8 cellular contexts compared by ENCODE assay signal in the genomic region with DNA sequence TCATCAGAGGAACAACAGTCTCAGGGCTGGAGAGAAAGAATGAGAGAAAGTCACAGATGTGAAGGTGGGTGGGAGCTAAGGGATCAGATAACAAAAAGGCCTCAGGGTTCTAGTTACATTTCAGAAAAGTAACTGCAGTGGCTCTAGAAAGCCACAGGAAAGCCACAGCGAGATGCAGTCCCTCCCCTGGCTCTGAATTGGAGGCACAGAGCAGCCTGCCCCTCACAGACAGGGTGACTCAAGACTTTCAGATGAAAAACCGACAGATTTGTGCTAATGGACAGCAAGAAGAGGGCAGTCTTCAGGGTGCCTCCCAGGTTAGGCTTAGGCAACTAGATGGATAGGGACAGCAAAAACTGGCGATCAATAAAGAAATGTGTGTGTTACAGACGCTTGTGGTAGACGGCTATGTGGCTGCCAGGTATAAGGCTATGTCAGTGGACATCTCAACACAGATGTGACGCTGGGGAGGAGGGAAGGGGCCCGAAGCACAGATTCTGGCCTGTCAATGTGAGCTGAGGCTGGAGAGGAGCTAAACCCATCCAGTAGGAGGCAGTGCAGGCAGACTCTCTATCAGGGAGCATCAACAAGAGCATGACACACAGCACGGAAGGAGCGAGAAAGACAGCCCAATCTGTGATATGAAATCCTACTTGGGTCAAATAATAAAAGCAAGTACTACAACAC. TPM values are rescaled to one million over a fixed set of nuclear protein-coding genes. Genes with fewer than 3 reads are reported as not detected.
DNase-seq lines count a peak whose midpoint lies in the region; ATAC-seq and TF ChIP-seq lines count a peak whose summit lies in the region.

No MANE protein-coding gene starts in this region.

- H2BK5ac ChIP-seq in H9 (ENCODE audit: insufficient read length, low read length), result no peak overlapping the region

- no peaks in the 10 kb centered on the region for H3K27me3 ChIP-seq in H9 (ENCODE audit: insufficient read depth, low read length)

- H4K5ac ChIP-seq in H9 (ENCODE audit: insufficient read length, low read depth, low read length), result no peak overlapping the region

- no peaks in the 10 kb centered on the region; the same call in 1 of the 2 replicates for H3K4me1 ChIP-seq in H9 (ENCODE audit: insufficient read depth, low read length)

- ATAC-seq in T-helper 17 cell (peak; percentile 37), GM21515 (IDR thresholded peaks at IDR 0.05; ENCODE audit: unreplicated experiment) (no peak), HG02642 (IDR thresholded peaks at IDR 0.05; ENCODE audit: poor library complexity, unreplicated experiment) (no peak), HG02588 (IDR thresholded peaks at IDR 0.05; ENCODE audit: unreplicated experiment) (no peak)

- H3K4me1 Mint-ChIP-seq in H9 (peaks cover 11% of the 10 kb centered on the region in 2 experiments), T-helper 17 cell (peaks cover 38% of the 10 kb centered on the region)

- no peaks in the 10 kb centered on the region for H3K79me2 ChIP-seq in H9 (ENCODE audit: insufficient read depth, low read length)

- no peak overlapping the region for H2BK20ac ChIP-seq in H9 (ENCODE audit: low read depth, low read length, poor library complexity, severe bottlenecking)

- H3K27me3 Mint-ChIP-seq in H9 (ENCODE audit: low read depth) (no peaks in the 10 kb centered on the region; the same call in none of the 2 replicates), T-helper 17 cell (no peaks in the 10 kb centered on the region)

- H3K56ac ChIP-seq in H9 (ENCODE audit: insufficient read length, low read depth, low read length), result no peak overlapping the region

- no peak overlapping the region for H2BK12ac ChIP-seq in H9 (ENCODE audit: insufficient read length, low read depth, low read length)

- H3K27ac ChIP-seq in H9 (ENCODE audit: insufficient read length, low read depth, low read length), result no peak overlapping the region

- H3K79me1 ChIP-seq in H9 (ENCODE audit: insufficient read depth, low read depth, low read length, poor library complexity, severe bottlenecking), result no peaks in the 10 kb centered on the region

- H3K18ac ChIP-seq in H9 (ENCODE audit: insufficient read length, low read depth, low read length), result no peak overlapping the region

- H3K36me3 Mint-ChIP-seq in H9 (ENCODE audit: insufficient read depth in 1 of 3, low read depth in 3 of 3), result no peaks in the 10 kb centered on the region
- H3K36me3 Mint-ChIP-seq in T-helper 17 cell (ENCODE audit: low read depth), result peaks cover 15% of the 10 kb centered on the region

- H3K9me3 ChIP-seq in H9 (ENCODE audit: control insufficient read depth, low read depth, low read length) (no peaks in the 10 kb centered on the region), T-helper 17 cell (ENCODE audit: control insufficient read depth, low read length, poor library complexity, severe bottlenecking) (no peaks in the 10 kb centered on the region)

- no peak overlapping the region for H4K91ac ChIP-seq in H9 (ENCODE audit: insufficient read length, low read depth, low read length)

- no peak overlapping the region for H3K9ac ChIP-seq in H9 (ENCODE audit: extremely low read depth, insufficient read length, low read length)

- TF ChIP-seq CTCF in H9 (conservative IDR thresholded peaks at IDR 0.05), result peak; percentile 79

- H2BK15ac ChIP-seq in H9 (ENCODE audit: low read depth, low read length), result no peak overlapping the region

- no peak overlapping the region for H3K23ac ChIP-seq in H9 (ENCODE audit: insufficient read length, low read depth, low read length)

- H3K27ac Mint-ChIP-seq in H9 (peak overlapping the region; percentile 5 to 34 (median 7); a peak in 3 of 7 replicates), T-helper 17 cell (peak overlapping the region; percentile 96)

- no peak overlapping the region for H2BK120ac ChIP-seq in H9 (ENCODE audit: low read depth, low read length, poor library complexity, severe bottlenecking)

- no peak overlapping the region for H3K4ac ChIP-seq in H9 (ENCODE audit: low read depth, low read length)

- H3K4me2 ChIP-seq in H9 (ENCODE audit: insufficient read depth, insufficient read length, low read length), result no peak overlapping the region

- no peaks in the 10 kb centered on the region for H4K20me1 ChIP-seq in H9 (ENCODE audit: control insufficient read depth, insufficient read depth, insufficient read length)

- no peak overlapping the region for H2AK5ac ChIP-seq in H9 (ENCODE audit: insufficient read length, low read length)

- no peak overlapping the region for H3T11ph ChIP-seq in H9 (ENCODE audit: low read length)

- peak; percentile 78 for DNase-seq in H9
- DNase-seq in T-helper 17 cell, result peak in 1 of 3 donors; percentile 41
- peak; percentile 55 for DNase-seq in ecto neural progenitor cell (ENCODE audit: low spot score)
- peak; percentile 54 for DNase-seq in stimulated activated CD4-positive, alpha-beta T cell treated with anti-CD3 and anti-CD28 coated beads, Interleukin-4, amount 100 ng/mL, for 1 hour
- no peak for DNase-seq in NCI-H226

- H3K14ac ChIP-seq in H9 (ENCODE audit: insufficient read depth, low read length), result no peak overlapping the region

- no peak overlapping the region for H2AFZ ChIP-seq in H9 (ENCODE audit: low read length)

- no peak overlapping the region for H4K8ac ChIP-seq in H9 (replicated peaks; ENCODE audit: insufficient read length, low read depth, low read length)

- no peaks in the 10 kb centered on the region for H3K23me2 ChIP-seq in H9 (ENCODE audit: insufficient read length, low read depth, low read length, poor library complexity, severe bottlenecking)

- no peak overlapping the region for H3K4me3 Mint-ChIP-seq in H9
- H3K4me3 Mint-ChIP-seq in T-helper 17 cell, result peak overlapping the region; percentile 71

- WGBS in H9 (ENCODE audit: extremely low coverage, insufficient read length, low lambda C conversion rate), result no CpG with 5 or more reads among the region's 9 CpGs

- H3K9me3 Mint-ChIP-seq in H9, result no peaks in the 10 kb centered on the region

RNA-seq across cellular contexts. Expression of gene UNC50, which starts 26.2 kb away (rescaled TPM):
- total RNA-seq in H9 (2021), result 35.4 and 35.6 TPM in 2 replicates
- total RNA-seq in T-helper 17 cell, result 10 to 100 TPM; 12.0 to 14.8 TPM

RNA-seq across cellular contexts. Expression of gene COA5, which starts 26.2 kb away (rescaled TPM):
- total RNA-seq in H9 (2021), result 23.6 and 24.5 TPM in 2 replicates
- 10 to 100 TPM; 20.0 to 20.7 TPM for total RNA-seq in T-helper 17 cell
